Comparison of ENCODE assay signal across 1 cellular context in the genomic region with DNA sequence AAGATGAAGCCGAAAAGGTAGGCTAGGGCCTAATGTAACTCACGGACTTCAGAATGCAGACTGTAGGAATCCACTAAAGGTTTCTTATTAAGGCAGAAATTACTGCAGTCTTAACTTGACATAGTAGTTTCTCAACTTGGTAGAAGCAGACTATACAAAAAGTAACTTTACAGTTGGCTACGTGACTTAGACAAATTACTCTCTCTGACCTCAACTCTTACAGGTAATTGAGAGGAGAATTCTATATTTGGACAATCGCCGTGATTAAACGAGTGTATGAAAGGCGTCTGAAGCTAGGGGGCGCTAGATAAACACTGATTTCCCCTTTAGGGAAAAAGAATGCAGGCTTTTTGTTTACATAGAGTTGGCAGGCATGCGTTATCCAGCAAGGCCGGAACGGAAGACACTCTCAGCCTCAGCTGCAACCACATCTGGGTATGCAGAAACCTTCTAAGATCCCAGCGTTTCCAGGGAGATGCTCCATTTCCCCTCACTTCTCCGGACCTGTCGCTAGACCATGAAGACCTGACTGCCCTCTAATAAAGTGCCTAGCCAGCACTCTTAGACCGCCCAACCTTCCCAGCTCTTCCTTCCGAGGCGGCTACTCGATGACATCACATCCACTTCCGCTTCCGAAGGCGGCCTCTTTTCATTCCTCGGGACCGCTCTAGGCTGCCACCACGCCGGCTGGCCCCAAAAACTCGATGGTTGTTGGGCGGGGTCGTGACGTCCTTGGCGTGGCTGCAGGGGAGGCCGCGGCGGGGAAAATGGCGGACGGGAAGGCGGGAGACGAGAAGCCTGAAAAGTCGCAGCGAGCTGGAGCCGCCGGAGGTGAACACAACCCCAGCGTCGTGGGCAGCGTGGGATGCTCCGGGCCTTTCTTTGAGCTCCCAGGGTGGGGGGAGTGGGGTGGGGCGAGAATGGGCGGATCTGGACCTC.
TF ChIP-seq lines count a peak whose summit lies in the region.

PCNP (plus strand) TSS at position 732 of the 939 bp plus-strand sequence; CDS start at position 768, 36 bp downstream.

TF ChIP-seq in HepG2, 621 proteins besides CTCF, POLR2A, EP300 and RAD21 (continued from another document):
- TF ChIP-seq ZNF513 (CRISPR knock-in tag; conservative IDR thresholded peaks at IDR 0.05) (no peak), KAT2B (IDR thresholded peaks at IDR 0.05; ENCODE audit: borderline replicate concordance, low read depth, low read length) (no peak), TAF15 (IDR thresholded peaks at IDR 0.05; ENCODE audit: low read depth, low read length, poor library complexity, severe bottlenecking) (no peak), GTF3A (CRISPR knock-in tag; conservative IDR thresholded peaks at IDR 0.05) (0 out of 2 replicates have a peak, but pooled peaks have one; percentile 53), MYNN (CRISPR knock-in tag; IDR thresholded peaks at IDR 0.05; ENCODE audit: low read depth) (no peak; the same call in 1 of the 2 replicates), NKX3-1 (CRISPR knock-in tag; IDR thresholded peaks at IDR 0.05) (no peak), ETS1 (CRISPR knock-in tag; IDR thresholded peaks at IDR 0.05) (no peak), ZNF142 (CRISPR knock-in tag; IDR thresholded peaks at IDR 0.05) (no peak), ZNF460 (CRISPR knock-in tag; IDR thresholded peaks at IDR 0.05; ENCODE audit: borderline replicate concordance) (no peak), PAF1 (CRISPR knock-in tag; IDR thresholded peaks at IDR 0.05) (no peak), ZNF101 (CRISPR knock-in tag; IDR thresholded peaks at IDR 0.05; ENCODE audit: borderline replicate concordance, low read depth) (no peak), ZNF781 (CRISPR knock-in tag; IDR thresholded peaks at IDR 0.05; ENCODE audit: borderline replicate concordance, not compliant biosample characterization) (peak; percentile 55), KDM5A (IDR thresholded peaks at IDR 0.05; ENCODE audit: borderline replicate concordance, low read length) (peak; percentile 93), ZNF549 (CRISPR knock-in tag; IDR thresholded peaks at IDR 0.05) (no peak), ARNT2 (CRISPR knock-in tag; IDR thresholded peaks at IDR 0.05; ENCODE audit: low read depth) (no peak), ZNF777 (CRISPR knock-in tag; IDR thresholded peaks at IDR 0.05) (no peak), SP140L (CRISPR knock-in tag; IDR thresholded peaks at IDR 0.05; ENCODE audit: borderline replicate concordance) (no peak)
- TF ChIP-seq, protein P1, sequence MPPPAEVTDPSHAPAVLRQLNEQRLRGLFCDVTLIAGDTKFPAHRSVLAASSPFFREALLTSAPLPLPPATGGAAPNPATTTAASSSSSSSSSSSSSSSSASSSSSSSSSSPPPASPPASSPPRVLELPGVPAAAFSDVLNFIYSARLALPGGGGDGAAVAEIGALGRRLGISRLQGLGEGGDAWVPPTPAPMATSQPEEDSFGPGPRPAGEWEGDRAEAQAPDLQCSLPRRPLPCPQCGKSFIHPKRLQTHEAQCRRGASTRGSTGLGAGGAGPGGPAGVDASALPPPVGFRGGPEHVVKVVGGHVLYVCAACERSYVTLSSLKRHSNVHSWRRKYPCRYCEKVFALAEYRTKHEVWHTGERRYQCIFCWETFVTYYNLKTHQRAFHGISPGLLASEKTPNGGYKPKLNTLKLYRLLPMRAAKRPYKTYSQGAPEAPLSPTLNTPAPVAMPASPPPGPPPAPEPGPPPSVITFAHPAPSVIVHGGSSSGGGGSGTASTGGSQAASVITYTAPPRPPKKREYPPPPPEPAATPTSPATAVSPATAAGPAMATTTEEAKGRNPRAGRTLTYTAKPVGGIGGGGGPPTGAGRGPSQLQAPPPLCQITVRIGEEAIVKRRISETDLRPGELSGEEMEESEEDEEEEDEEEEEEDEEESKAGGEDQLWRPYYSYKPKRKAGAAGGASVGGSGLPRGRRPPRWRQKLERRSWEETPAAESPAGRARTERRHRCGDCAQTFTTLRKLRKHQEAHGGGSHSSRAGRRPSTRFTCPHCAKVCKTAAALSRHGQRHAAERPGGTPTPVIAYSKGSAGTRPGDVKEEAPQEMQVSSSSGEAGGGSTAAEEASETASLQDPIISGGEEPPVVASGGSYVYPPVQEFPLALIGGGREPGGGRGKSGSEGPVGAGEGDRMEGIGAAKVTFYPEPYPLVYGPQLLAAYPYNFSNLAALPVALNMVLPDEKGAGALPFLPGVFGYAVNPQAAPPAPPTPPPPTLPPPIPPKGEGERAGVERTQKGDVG (CRISPR knock-in tag; IDR thresholded peaks at IDR 0.05; ENCODE audit: borderline replicate concordance): 0 out of 2 replicates have a peak, but pooled peaks have one; percentile 87
